ENCODE assay signal across 14 cellular contexts in the genomic region with DNA sequence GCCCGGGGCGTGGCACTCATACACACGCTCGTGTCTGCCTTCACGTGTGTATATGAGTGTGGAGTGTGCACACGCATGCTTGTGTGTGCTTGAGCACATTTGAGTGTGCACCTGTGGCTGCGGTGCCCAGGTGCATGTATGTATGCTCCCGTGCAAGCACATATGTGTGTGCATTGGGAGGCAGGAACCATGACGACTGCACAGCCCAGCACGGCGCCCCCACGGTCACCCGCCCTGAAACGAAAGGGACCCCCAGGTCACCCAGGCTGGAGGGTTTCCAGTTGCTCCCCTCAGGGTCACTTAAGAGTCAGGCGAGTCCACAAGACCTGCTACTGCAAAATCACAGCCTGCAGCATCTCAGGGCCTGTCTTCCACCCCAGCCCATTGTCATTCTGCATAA.
"Had no signal": no experiment of that assay in that cellular context is flagged by ENCODE, and none has a peak within 500 bp of the region (broad histone marks: within the 10 kb centered on the region; RNA-seq: fewer than 3 reads in every experiment).

No MANE protein-coding gene starts in this region.

- H3K9me3 ChIP-seq: upper lobe of left lung had no signal

- H3K4me1 ChIP-seq: foreskin keratinocyte, upper lobe of left lung had no signal

- ATAC-seq: activated T-cell treated with anti-CD3 and anti-CD28 coated beads, Interleukin-2, amount 50 U/mL, for 4 hours; foreskin keratinocyte had no signal

- H3K27ac ChIP-seq: coronary artery, foreskin keratinocyte, stomach, upper lobe of left lung had no signal

- H3K27me3 ChIP-seq: foreskin keratinocyte, upper lobe of left lung had no signal

- H3K36me3 ChIP-seq: stomach, upper lobe of left lung had no signal

- FAIRE-seq: small intestine had no signal

- H3K4me3 ChIP-seq: coronary artery, stomach, upper lobe of left lung had no signal

- DNase-seq: activated CD4-positive, alpha-beta memory T cell treated with anti-CD3 and anti-CD28 coated beads, Interleukin-2, amount 10 ng/mL, durations not matched to agents 7 days and 5 days; activated CD4-positive, alpha-beta T cell treated with anti-CD3 and anti-CD28 coated beads for 48 hours; activated CD4-positive, CD25-positive, alpha-beta regulatory T cell; activated gamma-delta T cell; activated T-cell treated with anti-CD3 and anti-CD28 coated beads, Interleukin-2, amount 50 U/mL, for 4 hours; amygdala; foreskin keratinocyte; nucleus accumbens; small intestine; stimulated activated CD4-positive, alpha-beta T cell treated with anti-CD3 and anti-CD28 coated beads, Interleukin-4, amount 100 ng/mL, for 1 hour; stomach; T1000; upper lobe of left lung had no signal
